Comparison of ENCODE assay signal across 8 cellular contexts in the genomic region with DNA sequence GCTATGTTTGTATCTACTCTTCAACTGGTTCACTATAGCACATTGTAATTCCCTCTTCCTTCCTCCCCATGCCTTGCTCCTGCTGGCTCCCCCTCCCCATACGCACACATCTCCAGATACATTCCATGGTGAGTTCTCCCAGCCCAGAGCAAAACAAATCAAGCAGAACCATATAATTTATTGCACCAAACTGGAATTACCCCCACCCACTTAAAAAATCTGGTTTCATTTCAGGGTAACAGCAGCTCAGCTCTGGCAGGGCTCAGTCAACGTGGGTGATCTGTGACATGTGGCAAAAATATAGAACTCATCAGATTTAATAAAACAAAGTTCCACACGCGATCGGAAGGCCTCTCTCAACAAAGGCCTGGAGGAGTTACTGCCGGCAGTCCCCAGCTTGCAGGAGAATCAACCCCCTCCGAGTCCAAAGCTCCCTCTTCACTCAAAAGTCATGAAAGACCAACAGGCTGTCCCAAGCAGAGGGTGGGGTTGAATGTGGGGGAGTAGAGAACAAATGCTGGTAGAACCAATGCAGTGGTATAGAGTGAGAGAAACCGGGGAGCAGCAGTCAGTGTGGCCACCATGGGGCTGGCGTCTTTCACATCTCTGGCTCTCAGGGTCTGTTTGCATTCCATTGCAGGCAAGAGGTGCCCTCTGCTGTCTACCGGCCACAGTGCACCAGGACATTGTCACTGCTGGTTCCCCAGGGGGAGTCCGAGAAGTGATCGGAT.
DNase-seq lines count a peak whose midpoint lies in the region; ATAC-seq and TF ChIP-seq lines count a peak whose summit lies in the region.

No MANE protein-coding gene starts in this region.

- no peaks in the 10 kb centered on the region for H3K36me3 ChIP-seq in gastroesophageal sphincter

- no peaks in the 10 kb centered on the region for H3K4me1 Mint-ChIP-seq in activated T-helper 2 cell treated with anti-CD3 and anti-CD28 coated beads, Interferon-gamma antibody, Interleukin-2, Interleukin-4, amounts not matched to agents 10 μg/mL and 5 μg/mL and 100 μg/mL, durations not matched to agents 14 hours and 24 hours and 36 hours (ENCODE audit: low read depth)

- H3K4me3 ChIP-seq in gastroesophageal sphincter: no peak overlapping the region

- no peaks in the 10 kb centered on the region for H3K27me3 Mint-ChIP-seq in activated T-helper 2 cell treated with anti-CD3 and anti-CD28 coated beads, Interferon-gamma antibody, Interleukin-2, Interleukin-4, amounts not matched to agents 10 μg/mL and 5 μg/mL and 100 μg/mL, durations not matched to agents 14 hours and 24 hours and 36 hours (ENCODE audit: low read depth)

- no peaks in the 10 kb centered on the region for H3K9me3 ChIP-seq in gastroesophageal sphincter

- TF ChIP-seq POLR2A in gastroesophageal sphincter (IDR thresholded peaks at IDR 0.05): no peak

- no peak overlapping the region for H3K4me3 Mint-ChIP-seq in activated T-helper 2 cell treated with anti-CD3 and anti-CD28 coated beads, Interferon-gamma antibody, Interleukin-2, Interleukin-4, amounts not matched to agents 10 μg/mL and 5 μg/mL and 100 μg/mL, durations not matched to agents 14 hours and 24 hours and 36 hours (ENCODE audit: low read depth)

- DNase-seq in AG08395 (ENCODE audit: low spot score): peak; percentile 76
- peak; percentile 56 for DNase-seq in SK-MEL-5 (ENCODE audit: low read depth, low spot score)
- peak; percentile 3 for DNase-seq in pulmonary artery endothelial cell (ENCODE audit: low read depth, low spot score)
- no peak for DNase-seq in activated T-helper 2 cell treated with anti-CD3 and anti-CD28 coated beads, Interferon-gamma antibody, Interleukin-2, Interleukin-4, amounts not matched to agents 10 μg/mL and 5 μg/mL and 100 μg/mL, durations not matched to agents 14 hours and 24 hours and 36 hours (ENCODE audit: low spot score)
- DNase-seq in NCI-H510A (lab: John Stamatoyannopoulos, UW): no peak

- H3K27ac ChIP-seq in gastroesophageal sphincter: no peak overlapping the region

- TF ChIP-seq EP300 in gastroesophageal sphincter (IDR thresholded peaks at IDR 0.05): no peak

- intact Hi-C loops in activated T-helper 2 cell treated with anti-CD3 and anti-CD28 coated beads, Interferon-gamma antibody, Interleukin-2, Interleukin-4, amounts not matched to agents 10 μg/mL and 5 μg/mL and 100 μg/mL, durations not matched to agents 14 hours and 24 hours and 36 hours (cut with micrococcal nuclease): no loop called here

- ATAC-seq in GM18502 (IDR thresholded peaks at IDR 0.05; ENCODE audit: poor library complexity, unreplicated experiment) (peak; percentile 71), HG03280 (IDR thresholded peaks at IDR 0.05; ENCODE audit: unreplicated experiment) (peak; percentile 81), gastroesophageal sphincter (peak; percentile 46)

- H3K27me3 ChIP-seq in gastroesophageal sphincter: peaks cover 11% of the 10 kb centered on the region

- TF ChIP-seq CTCF in gastroesophageal sphincter (IDR thresholded peaks at IDR 0.05): peak; percentile 26 to 63 (median 36)

- 31 to 40% methylated on average over 5 to 12 of the region's 12 CpGs for WGBS in gastroesophageal sphincter (ENCODE audit: low coverage in 1 of 2), 2 donors

- H3K27ac Mint-ChIP-seq in activated T-helper 2 cell treated with anti-CD3 and anti-CD28 coated beads, Interferon-gamma antibody, Interleukin-2, Interleukin-4, amounts not matched to agents 10 μg/mL and 5 μg/mL and 100 μg/mL, durations not matched to agents 14 hours and 24 hours and 36 hours: no peak overlapping the region

- no peaks in the 10 kb centered on the region for H3K4me1 ChIP-seq in gastroesophageal sphincter

- in situ Hi-C loops in SK-MEL-5 (cut with HindIII; ENCODE audit: low pct_unique_long_range_greater_than_20kb, low sequenced_read_pairs): no loop called here

- H3K9me3 Mint-ChIP-seq in activated T-helper 2 cell treated with anti-CD3 and anti-CD28 coated beads, Interferon-gamma antibody, Interleukin-2, Interleukin-4, amounts not matched to agents 10 μg/mL and 5 μg/mL and 100 μg/mL, durations not matched to agents 14 hours and 24 hours and 36 hours: no peaks in the 10 kb centered on the region

- no peaks in the 10 kb centered on the region for H3K36me3 Mint-ChIP-seq in activated T-helper 2 cell treated with anti-CD3 and anti-CD28 coated beads, Interferon-gamma antibody, Interleukin-2, Interleukin-4, amounts not matched to agents 10 μg/mL and 5 μg/mL and 100 μg/mL, durations not matched to agents 14 hours and 24 hours and 36 hours (ENCODE audit: low read depth)

Comparison
In these comparisons a context has a peak if more than half of its experiments do, and no peak if none do; other contexts are left out.
1. DNase-seq: peak in AG08395 (single experiment), SK-MEL-5 (single experiment) and pulmonary artery endothelial cell (single experiment); none in activated T-helper 2 cell treated with anti-CD3 and anti-CD28 coated beads, Interferon-gamma antibody, Interleukin-2, Interleukin-4, amounts not matched to agents 10 μg/mL and 5 μg/mL and 100 μg/mL, durations not matched to agents 14 hours and 24 hours and 36 hours (single experiment) and NCI-H510A (single experiment).
2. Peak in every context shown above with its lines, with median percentiles within 50 percentile points of each other: ATAC-seq.